In genomic region chr14:61558271-61558670, GRCh38 we compare ENCODE assay signal across 19 cellular contexts.
DNase-seq lines count a peak whose midpoint lies in the region; ATAC-seq and TF ChIP-seq lines count a peak whose summit lies in the region.
"Had no signal": no experiment of that assay in that cellular context is flagged by ENCODE, and none has a peak within 500 bp of the region (broad histone marks: within the 10 kb centered on the region; RNA-seq: fewer than 3 reads in every experiment).

No MANE protein-coding gene starts in this region.

- intact Hi-C loops in sciatic nerve (cut with DNase I) = no loop called here
- intact Hi-C loops in activated T-helper 1 cell treated with anti-CD3 and anti-CD28 coated beads, Interleukin-12 subunit alpha, Interleukin-12 subunit beta, Interleukin-2, Interleukin-4 antibody, amounts not matched to agents 30 ng/mL and 10 ng/mL and 1 ng/mL, durations not matched to agents 14 hours and 24 hours and 36 hours (cut with micrococcal nuclease) = no loop called here

- H3K36me3 ChIP-seq in BLaER1 treated with 17β-estradiol and CSF1 and Interleukin-3, amounts not matched to agents 10 nM and 100 nM = no peaks in the 10 kb centered on the region
- H3K36me3 ChIP-seq: left lung, transverse colon had no signal

- peak overlapping the region; percentile 55 to 96 (median 88) for H3K4me2 ChIP-seq in BLaER1 treated with 17β-estradiol and CSF1 and Interleukin-3, amounts not matched to agents 10 nM and 100 nM
- H3K4me2 ChIP-seq: PC-9 had no signal

- DNase-seq in NCI-H69 (lab: John Stamatoyannopoulos, UW) (peak; percentile 98), choroid plexus epithelial cell (ENCODE audit: low read depth) (peak; percentile 86), sciatic nerve (ENCODE audit: low spot score) (no peak), retina (no peak), HK-2 (ENCODE audit: unreplicated experiment) (no peak)
- no peak for DNase-seq in activated T-helper 1 cell treated with anti-CD3 and anti-CD28 coated beads, Interleukin-12 subunit alpha, Interleukin-12 subunit beta, Interleukin-2, Interleukin-4 antibody, amounts not matched to agents 30 ng/mL and 10 ng/mL and 1 ng/mL, durations not matched to agents 14 hours and 24 hours and 36 hours (ENCODE audit: low spot score)
- DNase-seq: activated CD4-positive, CD25-positive, alpha-beta regulatory T cell; activated CD8-positive, alpha-beta memory T cell treated with anti-CD3 and anti-CD28 coated beads, Interleukin-2, amount 50 U/mL, for 48 hours; left lung; NCI-H2029; PC-9; stimulated activated CD4-positive, alpha-beta T cell treated with anti-CD3 and anti-CD28 coated beads, Interleukin-2, amount 100 ng/mL, for 48 hours; transverse colon had no signal

- peak; percentile 37; the same call in 1 of the 2 replicates for TF ChIP-seq RAD21 in Ishikawa (IDR thresholded peaks at IDR 0.05; ENCODE audit: low read depth)

- H3K9me3 Mint-ChIP-seq in activated T-helper 1 cell treated with anti-CD3 and anti-CD28 coated beads, Interleukin-12 subunit alpha, Interleukin-12 subunit beta, Interleukin-2, Interleukin-4 antibody, amounts not matched to agents 30 ng/mL and 10 ng/mL and 1 ng/mL, durations not matched to agents 14 hours and 24 hours and 36 hours = no peaks in the 10 kb centered on the region
- H3K9me3 Mint-ChIP-seq: IgD-negative memory B cell had no signal

- H3K9ac ChIP-seq in BLaER1 treated with 17β-estradiol and CSF1 and Interleukin-3, amounts not matched to agents 10 nM and 100 nM = no peak overlapping the region

- no peak for ATAC-seq in sciatic nerve
- ATAC-seq: activated naive CD4-positive, alpha-beta T cell treated with anti-CD3 and anti-CD28 coated beads, Interleukin-2, amount 50 U/mL, for 72 hours; esophagus mucosa; left lung had no signal

- H3K4me1 ChIP-seq in BLaER1 treated with 17β-estradiol and CSF1 and Interleukin-3, amounts not matched to agents 10 nM and 100 nM = peaks cover 99 to 100% (median 100%) of the 10 kb centered on the region in 10 experiments

- no peak overlapping the region for H3K4me3 ChIP-seq in BLaER1 treated with 17β-estradiol and CSF1 and Interleukin-3, amounts not matched to agents 10 nM and 100 nM
- no peak overlapping the region for H3K4me3 ChIP-seq in choroid plexus epithelial cell (ENCODE audit: low read depth, low read length)
- H3K4me3 ChIP-seq: left lung, PC-9, transverse colon had no signal

- no peaks in the 10 kb centered on the region for H3K27me3 ChIP-seq in BLaER1 treated with 17β-estradiol and CSF1 and Interleukin-3, amounts not matched to agents 10 nM and 100 nM
- H3K27me3 ChIP-seq: left lung, transverse colon had no signal

- peak; percentile 98 for TF ChIP-seq EP300 in Ishikawa (IDR thresholded peaks at IDR 0.05; ENCODE audit: borderline replicate concordance)

- no peak overlapping the region for H3K27ac Mint-ChIP-seq in activated T-helper 1 cell treated with anti-CD3 and anti-CD28 coated beads, Interleukin-12 subunit alpha, Interleukin-12 subunit beta, Interleukin-2, Interleukin-4 antibody, amounts not matched to agents 30 ng/mL and 10 ng/mL and 1 ng/mL, durations not matched to agents 14 hours and 24 hours and 36 hours

- H3K4me1 Mint-ChIP-seq in activated T-helper 1 cell treated with anti-CD3 and anti-CD28 coated beads, Interleukin-12 subunit alpha, Interleukin-12 subunit beta, Interleukin-2, Interleukin-4 antibody, amounts not matched to agents 30 ng/mL and 10 ng/mL and 1 ng/mL, durations not matched to agents 14 hours and 24 hours and 36 hours (ENCODE audit: low read depth) = peaks cover 71% of the 10 kb centered on the region

- peaks cover 16% of the 10 kb centered on the region for H3K36me3 Mint-ChIP-seq in activated T-helper 1 cell treated with anti-CD3 and anti-CD28 coated beads, Interleukin-12 subunit alpha, Interleukin-12 subunit beta, Interleukin-2, Interleukin-4 antibody, amounts not matched to agents 30 ng/mL and 10 ng/mL and 1 ng/mL, durations not matched to agents 14 hours and 24 hours and 36 hours (ENCODE audit: low read depth)
- H3K36me3 Mint-ChIP-seq: IgD-negative memory B cell had no signal

- TF ChIP-seq CTCF in choroid plexus epithelial cell (conservative IDR thresholded peaks at IDR 0.05; ENCODE audit: low read depth, low read length) = no peak

- H3K9me3 ChIP-seq in BLaER1 treated with 17β-estradiol and CSF1 and Interleukin-3, amounts not matched to agents 10 nM and 100 nM (replicated peaks in 1 of 11) = no peaks in the 10 kb centered on the region
- H3K9me3 ChIP-seq: left lung, transverse colon had no signal

- H3K27me3 Mint-ChIP-seq in activated T-helper 1 cell treated with anti-CD3 and anti-CD28 coated beads, Interleukin-12 subunit alpha, Interleukin-12 subunit beta, Interleukin-2, Interleukin-4 antibody, amounts not matched to agents 30 ng/mL and 10 ng/mL and 1 ng/mL, durations not matched to agents 14 hours and 24 hours and 36 hours (ENCODE audit: insufficient read depth) = no peaks in the 10 kb centered on the region
- H3K27me3 Mint-ChIP-seq: B cell, IgD-negative memory B cell had no signal

- peak overlapping the region in 10 of 11 experiments; percentile 2 to 98 (median 69); a peak in 17 of 22 replicates for H3K27ac ChIP-seq in BLaER1 treated with 17β-estradiol and CSF1 and Interleukin-3, amounts not matched to agents 10 nM and 100 nM
- H3K27ac ChIP-seq: left lung, PC-9, transverse colon had no signal

- no peaks in the 10 kb centered on the region for H4K20me1 ChIP-seq in BLaER1 treated with 17β-estradiol and CSF1 and Interleukin-3, amounts not matched to agents 10 nM and 100 nM

- no peak overlapping the region for H3K4me3 Mint-ChIP-seq in activated T-helper 1 cell treated with anti-CD3 and anti-CD28 coated beads, Interleukin-12 subunit alpha, Interleukin-12 subunit beta, Interleukin-2, Interleukin-4 antibody, amounts not matched to agents 30 ng/mL and 10 ng/mL and 1 ng/mL, durations not matched to agents 14 hours and 24 hours and 36 hours
- H3K4me3 Mint-ChIP-seq: B cell, IgD-negative memory B cell had no signal

TF ChIP-seq in Ishikawa, 13 proteins besides CTCF, POLR2A, EP300 and RAD21:
- TF ChIP-seq USF1 (IDR thresholded peaks at IDR 0.05) (peak; percentile 70), NFIC (IDR thresholded peaks at IDR 0.05) (peak; percentile 100), MAX (IDR thresholded peaks at IDR 0.05) (peak; percentile 71), TCF12 (IDR thresholded peaks at IDR 0.05; ENCODE audit: low read depth) (peak; percentile 97), REST (IDR thresholded peaks at IDR 0.05; ENCODE audit: low read depth) (no peak), TEAD4 (IDR thresholded peaks at IDR 0.05) (peak; percentile 92), TAF1 (IDR thresholded peaks at IDR 0.05; ENCODE audit: low read depth) (no peak), CREB1 (IDR thresholded peaks at IDR 0.05; ENCODE audit: low read depth) (no peak), EGR1 (IDR thresholded peaks at IDR 0.05) (no peak; the same call in 1 of the 2 replicates), CEBPB (IDR thresholded peaks at IDR 0.05) (peak; percentile 70), FOXM1 (IDR thresholded peaks at IDR 0.05; ENCODE audit: borderline replicate concordance, low read depth) (peak; percentile 86), YY1 (IDR thresholded peaks at IDR 0.05; ENCODE audit: low read depth) (no peak)

Comparison
In these comparisons a context has a peak if more than half of its experiments do, and no peak if none do; other contexts are left out.
1. DNase-seq: peak in NCI-H69 (single experiment) and choroid plexus epithelial cell (single experiment); none in sciatic nerve (single experiment), retina (single experiment), activated T-helper 1 cell treated with anti-CD3 and anti-CD28 coated beads, Interleukin-12 subunit alpha, Interleukin-12 subunit beta, Interleukin-2, Interleukin-4 antibody, amounts not matched to agents 30 ng/mL and 10 ng/mL and 1 ng/mL, durations not matched to agents 14 hours and 24 hours and 36 hours (single experiment) and HK-2 (single experiment).